10 cellular contexts compared by ENCODE assay signal in genomic region chr14:20998674-20999366, GRCh38. TPM values are rescaled to one million over a fixed set of nuclear protein-coding genes. Genes with fewer than 3 reads are reported as not detected.
DNase-seq lines count a peak whose midpoint lies in the region; ATAC-seq and TF ChIP-seq lines count a peak whose summit lies in the region.
"Had no signal": no experiment of that assay in that cellular context is flagged by ENCODE, and none has a peak within 500 bp of the region (broad histone marks: within the 10 kb centered on the region; RNA-seq: fewer than 3 reads in every experiment).

SLC39A2 (plus strand) TSS chr14:20999293; CDS start chr14:20999447, 154 bp downstream.

- no peak for ATAC-seq in GM18520 (IDR thresholded peaks at IDR 0.05; ENCODE audit: unreplicated experiment)
- no peak for ATAC-seq in HG02870 (IDR thresholded peaks at IDR 0.05; ENCODE audit: unreplicated experiment)
- ATAC-seq in GM18517 (IDR thresholded peaks at IDR 0.05; ENCODE audit: unreplicated experiment): no peak

- no peaks in the 10 kb centered on the region for H3K9me3 Mint-ChIP-seq in neural crest cell

- peaks cover 11% of the 10 kb centered on the region for H3K4me1 ChIP-seq in BE2C

- H3K4me3 ChIP-seq in BE2C (ENCODE audit: low read depth, low read length): no peak within 1 kb of the TSS
- H3K4me3 ChIP-seq: stomach had no signal

- peaks cover 9% of the 10 kb centered on the region for H3K36me3 Mint-ChIP-seq in neural crest cell (ENCODE audit: low read depth)

- H3K27me3 ChIP-seq in BE2C: no peaks in the 10 kb centered on the region
- H3K27me3 ChIP-seq: stomach had no signal

- no peak for TF ChIP-seq CTCF in BE2C (IDR thresholded peaks at IDR 0.05; ENCODE audit: low read depth, low read length)
- TF ChIP-seq CTCF in neural crest cell (conservative IDR thresholded peaks at IDR 0.05): no peak

- H3K27ac Mint-ChIP-seq in neural crest cell (ENCODE audit: unreplicated experiment): peak within 1 kb of the TSS; percentile 19

- H3K4me1 Mint-ChIP-seq in neural crest cell: no peaks in the 10 kb centered on the region

- no peaks in the 10 kb centered on the region for H3K9me3 ChIP-seq in BE2C
- H3K9me3 ChIP-seq: stomach had no signal

- H3K27me3 Mint-ChIP-seq in neural crest cell (ENCODE audit: low read depth): no peaks in the 10 kb centered on the region

- peak; percentile 53 for DNase-seq in BE2C
- peak; percentile 30 for DNase-seq in MV-4-11 (lab: John Stamatoyannopoulos, UW)
- peak; percentile 83 for DNase-seq in fibroblast of peridontal ligament (ENCODE audit: extremely low read depth)
- DNase-seq in neural crest cell (ENCODE audit: low read depth, low spot score): no peak
- DNase-seq in SHP77 treated with DMSO at 0.1 percent for 48 hours (lab: John Stamatoyannopoulos, UW): no peak
- DNase-seq: NCI-H82, stomach had no signal

- H3K4me3 Mint-ChIP-seq in neural crest cell: no peak within 1 kb of the TSS

- H3K36me3 ChIP-seq in BE2C: peaks cover 22% of the 10 kb centered on the region

RNA-seq across cellular contexts. Expression of gene SLC39A2, which starts in this region (rescaled TPM):
- not detected for polyA plus RNA-seq in BE2C (2012; ENCODE audit: insufficient read depth, insufficient read length, low read depth)
- 0.36 and 0.37 TPM in 2 replicates for total RNA-seq in neural crest cell
- total RNA-seq: stomach had no signal

Comparison
In these comparisons a context has a peak if more than half of its experiments do, and no peak if none do; other contexts are left out.
1. DNase-seq: peak in BE2C (single experiment), MV-4-11 (single experiment) and fibroblast of peridontal ligament (single experiment); none in neural crest cell (single experiment) and SHP77 treated with DMSO at 0.1 percent for 48 hours (single experiment).